22 cellular contexts compared by ENCODE assay signal in the genomic region with DNA sequence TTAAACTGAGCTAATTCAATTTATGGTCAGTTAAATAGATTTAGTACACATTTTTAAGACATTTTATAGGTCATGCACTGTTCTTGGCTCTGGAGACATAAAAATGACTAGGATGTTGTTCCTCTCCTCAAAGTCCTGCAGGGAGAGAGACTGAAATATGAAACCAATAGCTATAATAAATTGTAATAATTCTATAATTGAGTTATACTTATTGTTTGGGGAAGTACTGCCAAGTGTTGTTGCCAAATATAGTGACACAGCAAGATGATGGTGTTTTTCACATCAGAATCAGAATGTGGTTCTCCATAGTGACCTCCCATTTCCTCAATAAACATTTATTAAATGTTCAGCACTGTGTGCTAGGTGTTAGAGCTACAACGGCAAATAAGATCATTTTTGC.
"Had no signal": no experiment of that assay in that cellular context is flagged by ENCODE, and none has a peak within 500 bp of the region (broad histone marks: within the 10 kb centered on the region; RNA-seq: fewer than 3 reads in every experiment).

No MANE protein-coding gene starts in this region.

- H3K27ac ChIP-seq: adrenal gland, dorsolateral prefrontal cortex, epithelial cell of prostate, gastroesophageal sphincter, heart left ventricle, ovary, psoas muscle, WERI-Rb-1 had no signal

- DNase-seq: activated CD4-positive, alpha-beta T cell treated with anti-CD3 and anti-CD28 coated beads for 1 hour; activated effector memory CD4-positive, alpha-beta T cell treated with anti-CD3 and anti-CD28 coated beads, Interleukin-2, amount 50 U/mL, for 16 hours; activated naive CD4-positive, alpha-beta T cell treated with anti-CD3 and anti-CD28 coated beads, Interleukin-2, amount 50 U/mL, for 16 hours; activated T-cell treated with anti-CD3 and anti-CD28 coated beads, Interleukin-2, amount 50 U/mL, for 72 hours; adrenal gland; dorsolateral prefrontal cortex; heart left ventricle; kidney glomerular epithelial cell; naive B cell; ovary; psoas muscle; right cardiac atrium; stimulated activated CD4-positive, alpha-beta T cell treated with anti-CD3 and anti-CD28 coated beads, Interleukin-4, amount 100 ng/mL, for 1 hour; stimulated activated naive CD8-positive, alpha-beta T cell treated with anti-CD3 and anti-CD28 coated beads, Interleukin-15, amount 100 ng/mL, for 72 hours; T-cell; T1000; trophoblast cell; WERI-Rb-1 had no signal

- H3K36me3 ChIP-seq: adrenal gland, gastroesophageal sphincter, heart left ventricle, ovary, WERI-Rb-1 had no signal

- H3K36me3 Mint-ChIP-seq: memory B cell, naive B cell, T-cell had no signal

- H3K4me3 ChIP-seq: adrenal gland, dorsolateral prefrontal cortex, gastroesophageal sphincter, heart left ventricle, ovary, psoas muscle, smooth muscle cell had no signal

- H3K4me3 Mint-ChIP-seq: activated T-cell treated with anti-CD3 and anti-CD28 coated beads, Interleukin-2, amount 50 U/mL, for 72 hours; memory B cell; naive B cell; stimulated activated naive CD8-positive, alpha-beta T cell treated with anti-CD3 and anti-CD28 coated beads, Interleukin-15, amount 100 ng/mL, for 72 hours; T-cell had no signal

- H3K27ac Mint-ChIP-seq: activated T-cell treated with anti-CD3 and anti-CD28 coated beads, Interleukin-2, amount 50 U/mL, for 72 hours; memory B cell; stimulated activated naive CD8-positive, alpha-beta T cell treated with anti-CD3 and anti-CD28 coated beads, Interleukin-15, amount 100 ng/mL, for 72 hours; T-cell had no signal

- H3K4me1 ChIP-seq: adrenal gland, gastroesophageal sphincter, heart left ventricle, psoas muscle had no signal

- H3K27me3 ChIP-seq: adrenal gland, dorsolateral prefrontal cortex, gastroesophageal sphincter, ovary had no signal

- H3K4me1 Mint-ChIP-seq: memory B cell; naive B cell; stimulated activated naive CD8-positive, alpha-beta T cell treated with anti-CD3 and anti-CD28 coated beads, Interleukin-15, amount 100 ng/mL, for 72 hours; T-cell had no signal

- H3K9me3 ChIP-seq: adrenal gland, gastroesophageal sphincter, heart left ventricle, ovary, psoas muscle had no signal

- ATAC-seq: activated T-cell treated with anti-CD3 and anti-CD28 coated beads, Interleukin-2, amount 50 U/mL, for 72 hours; gastroesophageal sphincter; heart left ventricle; psoas muscle; right cardiac atrium; stimulated activated naive CD8-positive, alpha-beta T cell treated with anti-CD3 and anti-CD28 coated beads, Interleukin-15, amount 100 ng/mL, for 72 hours; T-cell had no signal
